ENCODE assay signal across 18 cellular contexts in genomic region chr1:36787312-36787711, GRCh38.
"Had no signal": no experiment of that assay in that cellular context is flagged by ENCODE, and none has a peak within 500 bp of the region (broad histone marks: within the 10 kb centered on the region; RNA-seq: fewer than 3 reads in every experiment).

No MANE protein-coding gene starts in this region.

- H2AFZ ChIP-seq: hepatocyte had no signal

- H3K4me1 ChIP-seq: ascending aorta, colonic mucosa, foreskin keratinocyte, psoas muscle, suprapubic skin, upper lobe of left lung had no signal

- DNase-seq: activated CD4-positive, alpha-beta T cell treated with anti-CD3 and anti-CD28 coated beads, Interleukin-2, amount 50 U/mL, for 1 hour; activated CD4-positive, CD25-positive, alpha-beta regulatory T cell treated with anti-CD3 and anti-CD28 coated beads, Interleukin-2, amount 50 U/mL, for 72 hours; activated CD8-positive, alpha-beta memory T cell treated with anti-CD3 and anti-CD28 coated beads, Interleukin-2, amount 50 U/mL, for 4 hours; activated effector memory CD4-positive, alpha-beta T cell treated with anti-CD3 and anti-CD28 coated beads, Interleukin-2, amount 50 U/mL, for 16 hours; activated naive CD4-positive, alpha-beta T cell treated with anti-CD3 and anti-CD28 coated beads, Interleukin-2, amount 50 U/mL, for 16 hours; activated T-cell treated with anti-CD3 and anti-CD28 coated beads, Interleukin-2, amount 50 U/mL, for 4 hours; colonic mucosa; foreskin keratinocyte; mesenchymal stem cell; naive thymus-derived CD8-positive, alpha-beta T cell; ovary; psoas muscle; right cardiac atrium; stimulated activated naive CD8-positive, alpha-beta T cell treated with anti-CD3 and anti-CD28 coated beads, Interleukin-15, amount 100 ng/mL, for 72 hours; upper lobe of left lung had no signal

- H3K9me3 ChIP-seq: ascending aorta, colonic mucosa, ovary, psoas muscle, suprapubic skin, upper lobe of left lung had no signal

- ATAC-seq: activated T-cell treated with anti-CD3 and anti-CD28 coated beads, Interleukin-2, amount 50 U/mL, for 4 hours; foreskin keratinocyte; naive thymus-derived CD8-positive, alpha-beta T cell; psoas muscle; right cardiac atrium; stimulated activated naive CD8-positive, alpha-beta T cell treated with anti-CD3 and anti-CD28 coated beads, Interleukin-15, amount 100 ng/mL, for 72 hours had no signal

- H3K4me2 ChIP-seq: hepatocyte had no signal

- H3K27ac ChIP-seq: ascending aorta, colonic mucosa, foreskin keratinocyte, hepatocyte, ovary, psoas muscle, suprapubic skin, upper lobe of left lung had no signal

- H3K36me3 ChIP-seq: ascending aorta, colonic mucosa, ovary, suprapubic skin, upper lobe of left lung had no signal

- H3K27me3 ChIP-seq: ascending aorta, colonic mucosa, foreskin keratinocyte, ovary, upper lobe of left lung had no signal

- H3K4me3 ChIP-seq: ascending aorta, colonic mucosa, hepatocyte, ovary, psoas muscle, suprapubic skin, upper lobe of left lung had no signal
